In genomic region chr1:116911166-116911553, GRCh38 we compare ENCODE assay signal across 9 cellular contexts. TPM values are rescaled to one million over a fixed set of nuclear protein-coding genes. Genes with fewer than 3 reads are reported as not detected.
DNase-seq lines count a peak whose midpoint lies in the region; ATAC-seq and TF ChIP-seq lines count a peak whose summit lies in the region.
"Had no signal": no experiment of that assay in that cellular context is flagged by ENCODE, and none has a peak within 500 bp of the region (broad histone marks: within the 10 kb centered on the region; RNA-seq: fewer than 3 reads in every experiment).

No MANE protein-coding gene starts in this region.

- DNase-seq in BJ (ENCODE audit: low read depth): no peak
- no peak for DNase-seq in MG63
- no peak for DNase-seq in epithelial cell of esophagus (ENCODE audit: low read depth)
- DNase-seq in naive thymus-derived CD4-positive, alpha-beta T cell: no peak
- no peak for DNase-seq in kidney tubule cell (ENCODE audit: low spot score)
- DNase-seq in natural killer cell: no peak
- DNase-seq: cortex of kidney had no signal

- H3K4me1 Mint-ChIP-seq in naive thymus-derived CD4-positive, alpha-beta T cell: peaks cover 0 to 21% (median 7%) of the 10 kb centered on the region in 7 donors
- peaks cover 0 to 8% of the 10 kb centered on the region in 2 donors for H3K4me1 Mint-ChIP-seq in natural killer cell

- H3K36me3 Mint-ChIP-seq in naive thymus-derived CD4-positive, alpha-beta T cell: no peaks in the 10 kb centered on the region
- H3K36me3 Mint-ChIP-seq in natural killer cell: no peaks in the 10 kb centered on the region

- H3K27me3 ChIP-seq in BJ (ENCODE audit: control insufficient read depth, insufficient read depth, low read length) (peaks cover 13% of the 10 kb centered on the region), MG63 (no peaks in the 10 kb centered on the region)
- H3K27me3 ChIP-seq in naive thymus-derived CD4-positive, alpha-beta T cell (ENCODE audit: control insufficient read depth in 2 of 2, insufficient read depth in 2 of 2, low read length in 2 of 2): no peaks in the 10 kb centered on the region

- peaks cover 0 to 24% of the 10 kb centered on the region in 2 donors for H3K4me1 ChIP-seq in naive thymus-derived CD4-positive, alpha-beta T cell (ENCODE audit: control insufficient read depth in 2 of 2, insufficient read depth in 2 of 2, low read length in 2 of 2)

- no peak overlapping the region for H3K27ac ChIP-seq in naive thymus-derived CD4-positive, alpha-beta T cell (ENCODE audit: low read depth, low read length)

- H3K4me3 ChIP-seq in BJ (ENCODE audit: low read depth, low read length): peak overlapping the region; percentile 56; the same call in 1 of the 2 replicates
- H3K4me3 ChIP-seq in MG63: peak overlapping the region; percentile 83
- peak overlapping the region; percentile 85 for H3K4me3 ChIP-seq in epithelial cell of esophagus (ENCODE audit: low read length)
- peak overlapping the region; percentile 68 for H3K4me3 ChIP-seq in naive thymus-derived CD4-positive, alpha-beta T cell (ENCODE audit: low read length)

- peaks cover 0 to 7% (median 0%) of the 10 kb centered on the region in 5 donors for H3K27me3 Mint-ChIP-seq in naive thymus-derived CD4-positive, alpha-beta T cell
- H3K27me3 Mint-ChIP-seq in natural killer cell (ENCODE audit: low read depth in 2 of 2): peaks cover 22 to 30% of the 10 kb centered on the region in 2 donors

- H3K36me3 ChIP-seq in BJ (ENCODE audit: control insufficient read depth, insufficient read depth, low read length) (no peaks in the 10 kb centered on the region), MG63 (no peaks in the 10 kb centered on the region)
- no peaks in the 10 kb centered on the region for H3K36me3 ChIP-seq in naive thymus-derived CD4-positive, alpha-beta T cell (ENCODE audit: control insufficient read depth in 2 of 3, insufficient read depth in 3 of 3, low read length in 3 of 3)

- H3K4me3 Mint-ChIP-seq in naive thymus-derived CD4-positive, alpha-beta T cell: no peak overlapping the region
- no peak overlapping the region for H3K4me3 Mint-ChIP-seq in natural killer cell

- intact Hi-C loops in naive thymus-derived CD4-positive, alpha-beta T cell (cut with micrococcal nuclease): loop anchor here in 1 of 2 donors (2.0 kb wide), 1 partner anchor 76 kb away; no protein-coding TSS in a partner anchor
- intact Hi-C loops in natural killer cell (cut with micrococcal nuclease): no loop called here

- no peaks in the 10 kb centered on the region for H3K9me3 Mint-ChIP-seq in naive thymus-derived CD4-positive, alpha-beta T cell
- H3K9me3 Mint-ChIP-seq in natural killer cell: no peaks in the 10 kb centered on the region

- CTCF ChIA-PET in BJ (lab: Yijun Ruan, JAX): interaction anchor here (0.5 to 1.0 kb wide), 4 partner anchors 10 to 1856 kb away, joined by 3 to 4 read pairs (median 4); no protein-coding TSS in a partner anchor
- CTCF ChIA-PET in naive thymus-derived CD4-positive, alpha-beta T cell (lab: Charles Lee): interaction anchor here (0.6 to 1.7 kb wide), 3 partner anchors 34 to 75 kb away, joined by 3 to 4 read pairs (median 4); no protein-coding TSS in a partner anchor

- TF ChIP-seq CTCF in BJ (IDR thresholded peaks at IDR 0.05; ENCODE audit: insufficient read depth, low read depth, low read length): no peak
- TF ChIP-seq CTCF in epithelial cell of esophagus (IDR thresholded peaks at IDR 0.05; ENCODE audit: insufficient read depth, low read depth, low read length, missing control alignments): no peak
- TF ChIP-seq CTCF in natural killer cell (IDR thresholded peaks at IDR 0.05): no peak

- H3K9me3 ChIP-seq in MG63: no peaks in the 10 kb centered on the region
- H3K9me3 ChIP-seq in naive thymus-derived CD4-positive, alpha-beta T cell (ENCODE audit: control insufficient read depth in 2 of 3, low read length in 3 of 3): no peaks in the 10 kb centered on the region

- ATAC-seq in naive thymus-derived CD4-positive, alpha-beta T cell: no peak
- ATAC-seq in GM19395 (IDR thresholded peaks at IDR 0.05; ENCODE audit: unreplicated experiment) (no peak), HG03280 (IDR thresholded peaks at IDR 0.05; ENCODE audit: unreplicated experiment) (no peak), natural killer cell (no peak)

- H3K27ac Mint-ChIP-seq in naive thymus-derived CD4-positive, alpha-beta T cell: no peak overlapping the region
- H3K27ac Mint-ChIP-seq in natural killer cell: no peak overlapping the region

- POLR2A ChIA-PET in BJ (lab: Charles Lee): interaction anchor here (0.6 kb wide), 1 partner anchor 66 kb away, joined by 3 read pairs; no protein-coding TSS in a partner anchor
- POLR2A ChIA-PET in naive thymus-derived CD4-positive, alpha-beta T cell (lab: Charles Lee): interaction anchor here (0.7 kb wide), 1 partner anchor 149 kb away, joined by 3 read pairs; the partner anchor contains the start of gene TTF2

RNA-seq across cellular contexts. Expression of gene PTGFRN, which starts 1.4 kb away (rescaled TPM):
- 3.1 and 4.9 TPM in 2 replicates for polyA plus RNA-seq in BJ (2011; rRNA removed)
- polyA minus RNA-seq in BJ (2011; rRNA and poly(A)+ RNA removed): 4.1 and 5.2 TPM in 2 replicates
- 35.6 and 56.6 TPM in 2 replicates for total RNA-seq in MG63 (2014; rRNA removed; shearing (Covaris generic); ENCODE audit: low replicate concordance)
- total RNA-seq in naive thymus-derived CD4-positive, alpha-beta T cell: 1 to 10 TPM in 4 of 5 experiments, under 1 TPM in 1; 1.00 to 5.6 (median 1.5) TPM
- polyA plus RNA-seq in naive thymus-derived CD4-positive, alpha-beta T cell: 1 to 10 TPM in 1 of 2 donors, under 1 TPM in 1; 0.22 to 1.0 TPM
- total RNA-seq in natural killer cell: 1 to 10 TPM in 1 of 3 donors, under 1 TPM in 2; 0.71 to 1.4 (median 0.79) TPM
